8 cellular contexts compared by ENCODE assay signal in genomic region chr20:32205502-32206382, GRCh38. TPM values are rescaled to one million over a fixed set of nuclear protein-coding genes. Genes with fewer than 3 reads are reported as not detected.
DNase-seq lines count a peak whose midpoint lies in the region; ATAC-seq, FAIRE-seq and TF ChIP-seq lines count a peak whose summit lies in the region.

No MANE protein-coding gene starts in this region.

- H3K9me3 Mint-ChIP-seq in T-cell: no peaks in the 10 kb centered on the region

- CTCF ChIA-PET in T-cell (lab: Charles Lee): no interaction called here

- TF ChIP-seq CTCF in foreskin keratinocyte (conservative IDR thresholded peaks at IDR 0.05): no peak

- H3K27me3 Mint-ChIP-seq in T-cell: no peaks in the 10 kb centered on the region

- peaks cover 11% of the 10 kb centered on the region for H3K36me3 Mint-ChIP-seq in T-cell

- DNase-seq in T-cell (no peak), foreskin keratinocyte (peak in 1 of 2 donors; percentile 44), small intestine (peak; percentile 24), COLO668 (lab: John Stamatoyannopoulos, UW; ENCODE audit: unreplicated experiment) (no peak), ureter (ENCODE audit: low spot score) (no peak), GM12891 (ENCODE audit: insufficient read length, low spot score) (no peak), NCI-H1092 treated with DMSO at 0.1 percent for 48 hours (lab: John Stamatoyannopoulos, UW) (no peak)

- H3K36me3 ChIP-seq in HUES48 (ENCODE audit: control insufficient read depth, insufficient read depth, low read length) (peaks cover 45% of the 10 kb centered on the region), small intestine (ENCODE audit: control insufficient read depth in 2 of 2, insufficient read depth in 2 of 2, low read length in 2 of 2) (peaks cover 6 to 9% of the 10 kb centered on the region in 2 donors)

- FAIRE-seq in small intestine (lab: Jason Lieb, UNC) (no peak), GM12891 (lab: Jason Lieb, UNC) (no peak)

- no peak for TF ChIP-seq POLR2A in GM12891 (IDR thresholded peaks at IDR 0.05; ENCODE audit: low read depth, low read length)

- 8 to 28% (median 16%) methylated on average over 6 of the region's 6 CpGs for WGBS in small intestine, 3 donors

- ATAC-seq in T-cell (replicated peaks in 1 of 4) (no peak), foreskin keratinocyte (no peak)

- H3K4me3 Mint-ChIP-seq in T-cell: peak overlapping the region; percentile 93 to 96 (median 94)

- peak overlapping the region; percentile 97 for H3K4me3 ChIP-seq in HUES48 (ENCODE audit: low read depth, low read length)
- peak overlapping the region; percentile 17 to 99 for H3K4me3 ChIP-seq in small intestine (ENCODE audit: low read depth in 1 of 2, low read length in 2 of 2)

- H3K27ac Mint-ChIP-seq in T-cell: peak overlapping the region; percentile 41 to 91

- no peak overlapping the region; the same call in 1 of the 2 replicates for H3K9ac ChIP-seq in HUES48 (ENCODE audit: low read depth, low read length)

- H3K27ac ChIP-seq in HUES48 (ENCODE audit: low read depth, low read length) (peak overlapping the region; percentile 47), foreskin keratinocyte (peak overlapping the region; percentile 92), small intestine (ENCODE audit: low read depth in 1 of 2, low read length in 1 of 2) (peak overlapping the region; percentile 83 to 88)

- POLR2A ChIA-PET in T-cell (lab: Charles Lee): interaction anchor here in 1 of 2 donors (0.6 to 0.8 kb wide), 3 partner anchors 14 to 1607 kb away, joined by 3 to 7 read pairs (median 3); no protein-coding TSS in a partner anchor

- H3K4me1 ChIP-seq in HUES48 (ENCODE audit: control insufficient read depth, insufficient read depth, low read length) (peaks cover 40% of the 10 kb centered on the region), foreskin keratinocyte (peaks cover 31% of the 10 kb centered on the region), small intestine (ENCODE audit: control insufficient read depth in 2 of 2, insufficient read depth in 1 of 2, low read depth in 1 of 2, low read length in 1 of 2) (peaks cover 8 to 14% of the 10 kb centered on the region in 2 donors)

- H3K4me1 Mint-ChIP-seq in T-cell: peaks cover 81 to 84% (median 82%) of the 10 kb centered on the region in 3 donors

- H3K9me3 ChIP-seq in HUES48 (ENCODE audit: control insufficient read depth, insufficient read depth, low read length) (no peaks in the 10 kb centered on the region), small intestine (ENCODE audit: control insufficient read depth, low read depth) (no peaks in the 10 kb centered on the region)

- no peaks in the 10 kb centered on the region for H3K27me3 ChIP-seq in HUES48 (ENCODE audit: control insufficient read depth, insufficient read depth, low read length)
- no peaks in the 10 kb centered on the region for H3K27me3 ChIP-seq in foreskin keratinocyte
- no peaks in the 10 kb centered on the region for H3K27me3 ChIP-seq in small intestine (ENCODE audit: control insufficient read depth in 2 of 2, insufficient read depth in 2 of 2, low read length in 2 of 2)

TF ChIP-seq in GM12891, 5 proteins besides CTCF, POLR2A, EP300 and RAD21:
- TF ChIP-seq PAX5 (IDR thresholded peaks at IDR 0.05; ENCODE audit: insufficient read depth, low read length, severe bottlenecking) (no peak), POU2F2 (IDR thresholded peaks at IDR 0.05; ENCODE audit: low read depth, low read length) (no peak)

RNA-seq across cellular contexts. Expression of gene PLAGL2, which starts 1.8 kb away (rescaled TPM):
- total RNA-seq in T-cell (10 to 100 TPM; 12.6 to 18.2 (median 16.3) TPM), foreskin keratinocyte (11.6 and 12.3 TPM in 2 replicates), ureter (17.4 TPM)
- polyA plus RNA-seq in foreskin keratinocyte (5.6 and 6.3 TPM in 2 replicates), small intestine (10 to 100 TPM in 1 of 3 donors, 1 to 10 TPM in 2; 3.2 to 10.5 (median 6.7) TPM)
- polyA plus RNA-seq in GM12891 (2012; ENCODE audit: low read depth, missing spikeins): 11.4 TPM

RNA-seq across cellular contexts. Expression of gene POFUT1, which starts 1.9 kb away (rescaled TPM):
- 10 to 100 TPM; 13.2 to 20.6 (median 17.7) TPM for total RNA-seq in T-cell
- total RNA-seq in foreskin keratinocyte: 35.3 and 35.9 TPM in 2 replicates
- 13.3 and 16.8 TPM in 2 replicates for polyA plus RNA-seq in foreskin keratinocyte
- 10 to 100 TPM; 11.1 to 29.8 (median 12.1) TPM for polyA plus RNA-seq in small intestine
- total RNA-seq in ureter: 55.2 TPM
- polyA plus RNA-seq in GM12891 (2012; ENCODE audit: low read depth, missing spikeins): 10.7 TPM
